18 cellular contexts compared by ENCODE assay signal in genomic region chr1:234591131-234591530, GRCh38. TPM values are rescaled to one million over a fixed set of nuclear protein-coding genes. Genes with fewer than 3 reads are reported as not detected.
DNase-seq lines count a peak whose midpoint lies in the region; TF ChIP-seq lines count a peak whose summit lies in the region.
"Had no signal": no experiment of that assay in that cellular context is flagged by ENCODE, and none has a peak within 500 bp of the region (broad histone marks: within the 10 kb centered on the region; RNA-seq: fewer than 3 reads in every experiment).

No MANE protein-coding gene starts in this region.

- intact Hi-C loops in vagina (cut with DNase I), result no loop called here

- no peak overlapping the region for H3K9ac ChIP-seq in muscle layer of colon (ENCODE audit: low read length)
- no peak overlapping the region for H3K9ac ChIP-seq in rectal smooth muscle tissue (ENCODE audit: low read length)
- peak overlapping the region in 1 of 2 donors; percentile 21 for H3K9ac ChIP-seq in stomach smooth muscle (ENCODE audit: low read length in 2 of 2)
- H3K9ac ChIP-seq: BLaER1 treated with 17β-estradiol and CSF1 and Interleukin-3, amounts not matched to agents 10 nM and 100 nM had no signal

- H3K36me3 ChIP-seq in muscle layer of colon (ENCODE audit: insufficient read depth, low read length) (no peaks in the 10 kb centered on the region), rectal smooth muscle tissue (ENCODE audit: control insufficient read depth, insufficient read depth, low read length) (no peaks in the 10 kb centered on the region), stomach smooth muscle (ENCODE audit: control insufficient read depth in 2 of 2, insufficient read depth in 2 of 2, low read length in 2 of 2) (no peaks in the 10 kb centered on the region), vagina (no peaks in the 10 kb centered on the region)

- H3K9me3 ChIP-seq in muscle layer of colon (ENCODE audit: low read length) (no peaks in the 10 kb centered on the region), stomach smooth muscle (ENCODE audit: control insufficient read depth in 2 of 2, low read length in 2 of 2) (no peaks in the 10 kb centered on the region), vagina (no peaks in the 10 kb centered on the region)

- H3K27ac ChIP-seq in muscle layer of colon (ENCODE audit: low read depth, low read length), result peak overlapping the region; percentile 28
- H3K27ac ChIP-seq in rectal smooth muscle tissue (ENCODE audit: low read depth, low read length), result peak overlapping the region; percentile 70
- peak overlapping the region; percentile 87 for H3K27ac ChIP-seq in stomach smooth muscle (ENCODE audit: low read length)
- H3K27ac ChIP-seq in vagina, result no peak overlapping the region
- H3K27ac ChIP-seq: BLaER1 treated with 17β-estradiol and CSF1 and Interleukin-3, amounts not matched to agents 10 nM and 100 nM; C4-2B had no signal

- H3K4me1 ChIP-seq in muscle layer of colon (ENCODE audit: insufficient read depth, low read length) (peaks cover 39% of the 10 kb centered on the region), rectal smooth muscle tissue (ENCODE audit: control insufficient read depth, insufficient read depth, low read length) (peaks cover 15% of the 10 kb centered on the region), stomach smooth muscle (ENCODE audit: control insufficient read depth, insufficient read depth, low read length) (peaks cover 25% of the 10 kb centered on the region), vagina (peaks cover 17% of the 10 kb centered on the region)
- H3K4me1 ChIP-seq: Caco-2 had no signal

- DNase-seq in vagina (ENCODE audit: extremely low spot score in 2 of 2) (peak; percentile 72 to 91), AML-193 (lab: John Stamatoyannopoulos, UW) (no peak), HCEC 1CT (no peak), HK-2 (ENCODE audit: unreplicated experiment) (no peak), NCI-H1092 (lab: John Stamatoyannopoulos, UW) (no peak)
- DNase-seq: 8988T; ACHN; Caco-2; Calu3; CD4-positive, alpha-beta T cell; CD8-positive, alpha-beta T cell; DMS79 treated with DMSO at 0.1 percent for 48 hours; GF-D8 had no signal

- TF ChIP-seq POLR2A in vagina (IDR thresholded peaks at IDR 0.05), result no peak

- H3K27me3 ChIP-seq in muscle layer of colon (ENCODE audit: control insufficient read depth in 1 of 2, insufficient read depth in 2 of 2, low read length in 2 of 2), result no peaks in the 10 kb centered on the region
- no peaks in the 10 kb centered on the region for H3K27me3 ChIP-seq in rectal smooth muscle tissue (ENCODE audit: control insufficient read depth, insufficient read depth, low read length)
- H3K27me3 ChIP-seq in stomach smooth muscle (ENCODE audit: control insufficient read depth in 1 of 2, insufficient read depth in 2 of 2, low read length in 2 of 2), result no peaks in the 10 kb centered on the region
- H3K27me3 ChIP-seq in vagina, result no peaks in the 10 kb centered on the region
- H3K27me3 ChIP-seq: BLaER1 treated with 17β-estradiol and CSF1 and Interleukin-3, amounts not matched to agents 10 nM and 100 nM had no signal

- H3K4me3 ChIP-seq in muscle layer of colon (ENCODE audit: low read depth in 1 of 2, low read length in 2 of 2) (no peak overlapping the region), rectal smooth muscle tissue (ENCODE audit: low read length) (no peak overlapping the region), stomach smooth muscle (ENCODE audit: low read length in 2 of 2) (no peak overlapping the region), vagina (no peak overlapping the region)
- H3K4me3 ChIP-seq: BLaER1 treated with 17β-estradiol and CSF1 and Interleukin-3, amounts not matched to agents 10 nM and 100 nM had no signal

- no peak for TF ChIP-seq CTCF in vagina (IDR thresholded peaks at IDR 0.05)

RNA-seq across cellular contexts. Expression of gene IRF2BP2, which starts 18.8 kb away (rescaled TPM):
- total RNA-seq in vagina, result 72.9 TPM

Comparison
In these comparisons a context has a peak if more than half of its experiments do, and no peak if none do; other contexts are left out.
1. DNase-seq: peak in vagina (2 of 2); none in AML-193 (0 of 2), HCEC 1CT (single experiment), HK-2 (single experiment) and NCI-H1092 (single experiment).